ENCODE assay signal across 8 cellular contexts in genomic region chr22:26360169-26360885, GRCh38.
DNase-seq lines count a peak whose midpoint lies in the region; ATAC-seq and TF ChIP-seq lines count a peak whose summit lies in the region.

No MANE protein-coding gene starts in this region.

- peak overlapping the region; percentile 68 for H3K4me2 ChIP-seq in OCI-LY3 (ENCODE audit: low read length)

- H3K4me1 ChIP-seq in CD8-positive, alpha-beta memory T cell (ENCODE audit: insufficient read depth, low read length): peaks cover 7% of the 10 kb centered on the region
- H3K4me1 ChIP-seq in OCI-LY3 (ENCODE audit: low read length): peaks cover 14% of the 10 kb centered on the region
- peaks cover 4 to 8% (median 8%) of the 10 kb centered on the region in 4 donors for H3K4me1 ChIP-seq in esophagus muscularis mucosa

- CTCF ChIA-PET in CD8-positive, alpha-beta memory T cell (lab: Charles Lee): no interaction called here

- H3K36me3 ChIP-seq in CD8-positive, alpha-beta memory T cell (ENCODE audit: insufficient read depth, low read length): no peaks in the 10 kb centered on the region
- H3K36me3 ChIP-seq in OCI-LY3 (replicated peaks; ENCODE audit: low read depth, low read length): no peaks in the 10 kb centered on the region
- no peaks in the 10 kb centered on the region for H3K36me3 ChIP-seq in esophagus muscularis mucosa

- H3K36me3 Mint-ChIP-seq in CD8-positive, alpha-beta memory T cell: no peaks in the 10 kb centered on the region

- no peak for TF ChIP-seq EP300 in esophagus muscularis mucosa (IDR thresholded peaks at IDR 0.05)

- H3K9ac ChIP-seq in OCI-LY3 (ENCODE audit: low read length): peak overlapping the region; percentile 15; the same call in 1 of the 2 replicates

- peak; percentile 43 to 72 (median 52) for DNase-seq in CD8-positive, alpha-beta memory T cell
- DNase-seq in HUDEP-2 (lab: John Stamatoyannopoulos, UW; ENCODE audit: unreplicated experiment in 76 of 76) (peak in 60 of 76 experiments; percentile 2 to 59 (median 32)), activated T-cell treated with anti-CD3 and anti-CD28 coated beads for 4 hours (peak; percentile 58), esophagus muscularis mucosa (ENCODE audit: extremely low spot score) (peak; percentile 93), myocyte (ENCODE audit: low read depth) (peak; percentile 80)
- peak; percentile 22 to 48 for DNase-seq in stimulated activated CD8-positive, alpha-beta memory T cell treated with anti-CD3 and anti-CD28 coated beads, Interleukin-4, amount 100 ng/mL, for 4 hours (ENCODE audit: low read depth in 2 of 2, low spot score in 1 of 2)

- POLR2A ChIA-PET in CD8-positive, alpha-beta memory T cell (lab: Charles Lee): no interaction called here

- peaks cover 13 to 29% of the 10 kb centered on the region in 2 donors for H3K27me3 Mint-ChIP-seq in CD8-positive, alpha-beta memory T cell

- H4K20me1 ChIP-seq in OCI-LY3 (ENCODE audit: insufficient read depth, low read length): no peaks in the 10 kb centered on the region; the same call in 1 of the 2 replicates

- H2AFZ ChIP-seq in OCI-LY3 (ENCODE audit: low read depth, low read length): peak overlapping the region; percentile 78

- H3K27ac ChIP-seq in CD8-positive, alpha-beta memory T cell (ENCODE audit: low read depth, low read length): no peak overlapping the region
- no peak overlapping the region for H3K27ac ChIP-seq in OCI-LY3 (ENCODE audit: low read length)
- H3K27ac ChIP-seq in esophagus muscularis mucosa (replicated peaks in 1 of 4): no peak overlapping the region

- no peak for ATAC-seq in HG03439 (IDR thresholded peaks at IDR 0.05; ENCODE audit: unreplicated experiment)

- H3K9me3 ChIP-seq in CD8-positive, alpha-beta memory T cell (ENCODE audit: low read length): no peaks in the 10 kb centered on the region
- H3K9me3 ChIP-seq in OCI-LY3 (ENCODE audit: insufficient read depth, low read length): no peaks in the 10 kb centered on the region
- H3K9me3 ChIP-seq in esophagus muscularis mucosa: no peaks in the 10 kb centered on the region

- H3K4me1 Mint-ChIP-seq in CD8-positive, alpha-beta memory T cell: peaks cover 6 to 7% (median 6%) of the 10 kb centered on the region in 3 donors

- H3K9me3 Mint-ChIP-seq in CD8-positive, alpha-beta memory T cell: no peaks in the 10 kb centered on the region

- peak overlapping the region in 1 of 7 donors; percentile 5 for H3K4me3 Mint-ChIP-seq in CD8-positive, alpha-beta memory T cell

- peak; percentile 97 for TF ChIP-seq CTCF in OCI-LY3 (IDR thresholded peaks at IDR 0.05; ENCODE audit: low read depth, low read length)
- TF ChIP-seq CTCF in esophagus muscularis mucosa (IDR thresholded peaks at IDR 0.05): peak; percentile 80 to 99 (median 93)

- no peaks in the 10 kb centered on the region for H3K79me2 ChIP-seq in OCI-LY3 (ENCODE audit: low read length)

- no peak overlapping the region for H3K4me3 ChIP-seq in CD8-positive, alpha-beta memory T cell (ENCODE audit: low read length)
- peak overlapping the region; percentile 68 for H3K4me3 ChIP-seq in OCI-LY3 (ENCODE audit: low read length)
- no peak overlapping the region for H3K4me3 ChIP-seq in esophagus muscularis mucosa

- 7% methylated on average over 17 of the region's 17 CpGs for WGBS in esophagus muscularis mucosa

- intact Hi-C loops in esophagus muscularis mucosa (cut with DNase I): loop anchor here (5.0 kb wide), 1 partner anchor 102 kb away; no protein-coding TSS in a partner anchor

- peak overlapping the region in 1 of 8 donors; percentile 40 for H3K27ac Mint-ChIP-seq in CD8-positive, alpha-beta memory T cell

- TF ChIP-seq POLR2A in esophagus muscularis mucosa (IDR thresholded peaks at IDR 0.05; ENCODE audit: low read depth): no peak

- H3K27me3 ChIP-seq in CD8-positive, alpha-beta memory T cell (ENCODE audit: insufficient read depth, low read length, poor library complexity, severe bottlenecking): peaks cover 4% of the 10 kb centered on the region
- H3K27me3 ChIP-seq in OCI-LY3 (ENCODE audit: low read depth, low read length) (peaks cover 29% of the 10 kb centered on the region), esophagus muscularis mucosa (peaks cover 0 to 53% (median 2%) of the 10 kb centered on the region in 4 donors)

Comparison
In these comparisons a context has a peak if more than half of its experiments do, and no peak if none do; other contexts are left out.
1. DNase-seq: peak in every context shown above with its lines; median percentile 93 in esophagus muscularis mucosa; 80 in myocyte; 58 in activated T-cell treated with anti-CD3 and anti-CD28 coated beads for 4 hours; 52 in CD8-positive, alpha-beta memory T cell; 35 in stimulated activated CD8-positive, alpha-beta memory T cell treated with anti-CD3 and anti-CD28 coated beads, Interleukin-4, amount 100 ng/mL, for 4 hours; 32 in HUDEP-2.